ENCODE assay signal across 1 cellular context in the genomic region with DNA sequence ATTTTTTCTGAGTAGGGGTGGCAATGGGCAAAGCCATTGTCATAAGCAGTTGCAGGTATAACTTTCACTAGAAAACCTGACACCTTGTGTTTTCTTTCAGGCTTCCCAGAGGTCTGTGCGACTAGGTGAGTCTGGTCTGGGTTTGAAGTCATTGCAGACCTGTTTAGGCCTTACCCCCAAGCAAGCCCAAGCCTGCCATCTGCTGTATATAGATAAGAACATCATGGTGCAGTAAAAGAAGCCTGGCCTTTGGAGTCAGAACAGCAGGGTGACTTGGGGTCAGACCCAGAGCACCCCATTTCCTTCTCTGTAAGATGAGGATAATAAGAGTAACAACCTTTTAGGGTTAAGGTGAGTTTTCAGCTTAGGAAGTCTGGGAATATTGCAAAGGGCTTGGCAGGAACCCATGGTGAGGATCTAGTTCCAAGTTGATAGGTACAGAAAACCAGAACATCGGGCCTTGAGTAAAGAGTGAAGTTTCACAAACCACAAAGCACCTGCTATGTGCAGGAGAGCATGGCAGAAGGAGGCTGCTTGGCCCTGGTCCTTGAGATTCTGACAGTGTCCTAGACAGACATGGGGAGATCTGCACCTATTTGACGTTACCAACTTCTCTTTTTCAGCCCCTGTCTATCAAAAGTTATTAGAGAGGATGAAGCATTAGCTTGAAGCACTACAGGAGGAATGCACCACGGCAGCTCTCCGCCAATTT.
TF ChIP-seq lines count a peak whose summit lies in the region.

No MANE protein-coding gene starts in this region.

TF ChIP-seq in endothelial cell of umbilical vein, 7 proteins besides CTCF, POLR2A, EP300 and RAD21 (continued from another document):
- no peak for TF ChIP-seq EZH2 (IDR thresholded peaks at IDR 0.05; ENCODE audit: borderline replicate concordance, low read depth, low read length, severe bottlenecking)
- TF ChIP-seq, protein P1, sequence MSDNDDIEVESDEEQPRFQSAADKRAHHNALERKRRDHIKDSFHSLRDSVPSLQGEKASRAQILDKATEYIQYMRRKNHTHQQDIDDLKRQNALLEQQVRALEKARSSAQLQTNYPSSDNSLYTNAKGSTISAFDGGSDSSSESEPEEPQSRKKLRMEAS (IDR thresholded peaks at IDR 0.05; ENCODE audit: insufficient read depth, insufficient read length): no peak
- no peak for TF ChIP-seq FOS (IDR thresholded peaks at IDR 0.05; ENCODE audit: borderline replicate concordance, insufficient read depth, low read length)
- no peak for TF ChIP-seq MYC (IDR thresholded peaks at IDR 0.05; ENCODE audit: low read depth, low read length)
- TF ChIP-seq GATA2 (IDR thresholded peaks at IDR 0.05; ENCODE audit: insufficient read depth, insufficient read length, low read depth, low read length): no peak
- no peak for TF ChIP-seq POLR2AphosphoS5 (IDR thresholded peaks at IDR 0.05; ENCODE audit: insufficient read depth, low read depth, low read length)
